9 cellular contexts compared by ENCODE assay signal in genomic region chr22:24768537-24769374, GRCh38. TPM values are rescaled to one million over a fixed set of nuclear protein-coding genes. Genes with fewer than 3 reads are reported as not detected.
DNase-seq lines count a peak whose midpoint lies in the region; ATAC-seq and TF ChIP-seq lines count a peak whose summit lies in the region.
"Had no signal": no experiment of that assay in that cellular context is flagged by ENCODE, and none has a peak within 500 bp of the region (broad histone marks: within the 10 kb centered on the region; RNA-seq: fewer than 3 reads in every experiment).

No MANE protein-coding gene starts in this region.

- ATAC-seq in GM21381 (IDR thresholded peaks at IDR 0.05; ENCODE audit: unreplicated experiment) (no peak), GM21367 (IDR thresholded peaks at IDR 0.05; ENCODE audit: unreplicated experiment) (no peak)

- CTCF ChIA-PET in HEK293 (lab: Yijun Ruan, JAX), result interaction anchor here (0.6 to 7.1 kb wide), 30 partner anchors 11 to 997 kb away, joined by 3 to 121 read pairs (median 5); partner anchors contain the start of gene SGSM1

- no peaks in the 10 kb centered on the region for H3K9me3 ChIP-seq in HEK293 (ENCODE audit: control insufficient read depth, insufficient read depth, low read depth, low read length)

- POLR2A ChIA-PET in HEK293 (lab: Yijun Ruan, JAX), result no interaction called here

- intact Hi-C loops in head of caudate nucleus (cut with DNase I), result no loop called here

- no peak overlapping the region for H3K4me3 ChIP-seq in HEK293 (ENCODE audit: low read depth, low read length)

- DNase-seq in CMK (ENCODE audit: low read depth) (peak; percentile 7), NCI-H82 (lab: John Stamatoyannopoulos, UW) (peak; percentile 80), head of caudate nucleus (peak in 40 of 42 donors; percentile 11 to 74 (median 50)), renal cortical epithelial cell (ENCODE audit: low read depth) (peak; percentile 33)
- DNase-seq in activated T-cell treated with anti-CD3 and anti-CD28 coated beads, Interleukin-2, amount 50 U/mL, for 48 hours, result peak; percentile 34 to 37

- no peak for TF ChIP-seq CTCF in HEK293 (tag by site-specific recombination; IDR thresholded peaks at IDR 0.05)

- H3K27ac ChIP-seq in HEK293 (ENCODE audit: extremely low read depth, low read depth, low read length), result no peak overlapping the region

- no peaks in the 10 kb centered on the region for H3K4me1 ChIP-seq in HEK293 (ENCODE audit: control insufficient read depth, insufficient read depth, low read length)

- H3K36me3 ChIP-seq in HEK293 (ENCODE audit: control insufficient read depth in 2 of 2, insufficient read depth in 1 of 2, low read length in 2 of 2), result no peaks in the 10 kb centered on the region

TF ChIP-seq in HEK293, 187 proteins besides CTCF, POLR2A, EP300 and RAD21:
- TF ChIP-seq IKZF3 (tag by site-specific recombination; IDR thresholded peaks at IDR 0.05) (peak; percentile 30; the same call in 1 of the 2 replicates), PRDM1 (tag by site-specific recombination; IDR thresholded peaks at IDR 0.05) (no peak), ZNF654 (tag by site-specific recombination; IDR thresholded peaks at IDR 0.05; ENCODE audit: low read depth) (peak; percentile 95), ATF2 (tag by site-specific recombination; IDR thresholded peaks at IDR 0.05; ENCODE audit: low read depth) (no peak)

RNA-seq across cellular contexts. Expression of gene PIWIL3, which starts 5.8 kb away (rescaled TPM):
- not detected in 2 replicates for total RNA-seq in renal cortical epithelial cell
- total RNA-seq: T-helper 1 cell treated with Interleukin-12 subunit alpha and Interleukin-12 subunit beta and Interleukin-4 antibody, amounts not matched to agents 30 ng/mL and 1 ng/mL, for 36 hours had no signal

RNA-seq across cellular contexts. Expression of gene SGSM1, which starts 37.3 kb away (rescaled TPM):
- not detected in 2 replicates for total RNA-seq in renal cortical epithelial cell

Comparison
In these comparisons a context has a peak if more than half of its experiments do, and no peak if none do; other contexts are left out.
1. DNase-seq: peak in every context shown above with its lines; median percentile 80 in NCI-H82; 50 in head of caudate nucleus; 36 in activated T-cell treated with anti-CD3 and anti-CD28 coated beads, Interleukin-2, amount 50 U/mL, for 48 hours; 33 in renal cortical epithelial cell; 7 in CMK.